In the genomic region with DNA sequence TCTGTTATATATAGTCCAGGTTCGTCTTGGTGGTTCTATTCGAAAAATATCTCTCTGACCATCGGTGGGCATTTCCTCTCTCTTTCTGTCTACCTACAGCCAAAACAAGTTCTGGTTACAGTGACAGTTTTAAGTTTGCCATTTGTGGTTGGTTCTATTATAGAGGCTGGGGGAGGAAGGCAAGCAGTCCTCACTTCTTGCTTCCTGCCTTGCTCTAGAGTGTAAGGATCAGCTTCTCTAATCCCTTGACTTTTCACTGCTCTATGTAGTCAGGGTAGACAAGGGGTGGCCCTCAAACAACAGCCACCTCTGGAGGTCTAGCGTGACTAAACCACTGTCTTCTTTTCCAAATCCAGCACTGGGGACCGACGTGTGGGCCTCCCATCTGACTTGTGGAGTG, we compare ENCODE assay signal across 13 cellular contexts. TPM values are rescaled to one million over a fixed set of nuclear protein-coding genes. Genes with fewer than 3 reads are reported as not detected.
DNase-seq lines count a peak whose midpoint lies in the region; ATAC-seq and TF ChIP-seq lines count a peak whose summit lies in the region.
"Had no signal": no experiment of that assay in that cellular context is flagged by ENCODE, and none has a peak within 500 bp of the region (broad histone marks: within the 10 kb centered on the region; RNA-seq: fewer than 3 reads in every experiment).

No MANE protein-coding gene starts in this region.

- no peak overlapping the region for H3K4me3 ChIP-seq in lower lobe of right lung
- H3K4me3 ChIP-seq: tibial artery had no signal

- H3K36me3 Mint-ChIP-seq in activated T-helper 2 cell treated with anti-CD3 and anti-CD28 coated beads, Interferon-gamma antibody, Interleukin-2, Interleukin-4, amounts not matched to agents 10 μg/mL and 5 μg/mL and 100 μg/mL, durations not matched to agents 14 hours and 24 hours and 36 hours (ENCODE audit: low read depth) = peaks cover 58% of the 10 kb centered on the region

- H3K4me1 ChIP-seq in lower lobe of right lung = peaks cover 7% of the 10 kb centered on the region

- no peaks in the 10 kb centered on the region for H3K9me3 ChIP-seq in lower lobe of right lung

- peaks cover 54% of the 10 kb centered on the region for H3K4me1 Mint-ChIP-seq in activated T-helper 2 cell treated with anti-CD3 and anti-CD28 coated beads, Interferon-gamma antibody, Interleukin-2, Interleukin-4, amounts not matched to agents 10 μg/mL and 5 μg/mL and 100 μg/mL, durations not matched to agents 14 hours and 24 hours and 36 hours (ENCODE audit: low read depth)

- H3K27ac ChIP-seq in lower lobe of right lung = no peak overlapping the region

- peak overlapping the region; percentile 43 for H3K27ac Mint-ChIP-seq in activated T-helper 2 cell treated with anti-CD3 and anti-CD28 coated beads, Interferon-gamma antibody, Interleukin-2, Interleukin-4, amounts not matched to agents 10 μg/mL and 5 μg/mL and 100 μg/mL, durations not matched to agents 14 hours and 24 hours and 36 hours

- no peaks in the 10 kb centered on the region for H3K27me3 ChIP-seq in lower lobe of right lung (ENCODE audit: low read depth)
- H3K27me3 ChIP-seq: tibial artery had no signal

- DNase-seq in GDM1 (lab: John Stamatoyannopoulos, UW) = peak; percentile 78
- DNase-seq in activated T-helper 2 cell treated with anti-CD3 and anti-CD28 coated beads, Interferon-gamma antibody, Interleukin-2, Interleukin-4, amounts not matched to agents 10 μg/mL and 5 μg/mL and 100 μg/mL, durations not matched to agents 14 hours and 24 hours and 36 hours (ENCODE audit: low spot score) = no peak
- DNase-seq in HCEC 1CT = no peak
- no peak for DNase-seq in DMS 273 treated with DMSO at 0.1 percent for 48 hours (lab: John Stamatoyannopoulos, UW)
- DNase-seq in lower lobe of right lung = no peak
- DNase-seq in NCI-H1930 (lab: John Stamatoyannopoulos, UW) = no peak
- DNase-seq: activated CD4-positive, alpha-beta T cell treated with anti-CD3 and anti-CD28 coated beads, Interleukin-2, amount 50 U/mL, for 48 hours; anterior cingulate cortex; NCI-H1436; nucleus accumbens; tibial artery had no signal

- no peaks in the 10 kb centered on the region for H3K36me3 ChIP-seq in lower lobe of right lung
- H3K36me3 ChIP-seq: tibial artery had no signal

- H3K9me3 Mint-ChIP-seq in activated T-helper 2 cell treated with anti-CD3 and anti-CD28 coated beads, Interferon-gamma antibody, Interleukin-2, Interleukin-4, amounts not matched to agents 10 μg/mL and 5 μg/mL and 100 μg/mL, durations not matched to agents 14 hours and 24 hours and 36 hours = peaks cover 4% of the 10 kb centered on the region

- no peaks in the 10 kb centered on the region for H3K27me3 Mint-ChIP-seq in activated T-helper 2 cell treated with anti-CD3 and anti-CD28 coated beads, Interferon-gamma antibody, Interleukin-2, Interleukin-4, amounts not matched to agents 10 μg/mL and 5 μg/mL and 100 μg/mL, durations not matched to agents 14 hours and 24 hours and 36 hours (ENCODE audit: low read depth)

- H3K4me3 Mint-ChIP-seq in activated T-helper 2 cell treated with anti-CD3 and anti-CD28 coated beads, Interferon-gamma antibody, Interleukin-2, Interleukin-4, amounts not matched to agents 10 μg/mL and 5 μg/mL and 100 μg/mL, durations not matched to agents 14 hours and 24 hours and 36 hours (ENCODE audit: low read depth) = no peak overlapping the region

- intact Hi-C loops in activated T-helper 2 cell treated with anti-CD3 and anti-CD28 coated beads, Interferon-gamma antibody, Interleukin-2, Interleukin-4, amounts not matched to agents 10 μg/mL and 5 μg/mL and 100 μg/mL, durations not matched to agents 14 hours and 24 hours and 36 hours (cut with micrococcal nuclease) = loop anchor here (2.0 to 5.0 kb wide), 2 partner anchors 15 to 34 kb away; no protein-coding TSS in a partner anchor
- intact Hi-C loops in lower lobe of right lung (cut with DNase I) = no loop called here

- TF ChIP-seq CTCF in lower lobe of right lung (IDR thresholded peaks at IDR 0.05) = no peak

- ATAC-seq in GM19468 (IDR thresholded peaks at IDR 0.05; ENCODE audit: extremely low read depth, unreplicated experiment) (peak; percentile 76), HG03432 (IDR thresholded peaks at IDR 0.05; ENCODE audit: unreplicated experiment) (peak; percentile 60), lower lobe of right lung (no peak)

RNA-seq across cellular contexts. Expression of gene E2F3, which starts 16.1 kb away (rescaled TPM):
- total RNA-seq in activated T-helper 2 cell treated with anti-CD3 and anti-CD28 coated beads, Interferon-gamma antibody, Interleukin-2, Interleukin-4, amounts not matched to agents 10 μg/mL and 5 μg/mL and 100 μg/mL, durations not matched to agents 14 hours and 24 hours and 36 hours = 27.9 TPM in 2 replicates
- 9.8 TPM for total RNA-seq in lower lobe of right lung

Comparison
In these comparisons a context has a peak if more than half of its experiments do, and no peak if none do; other contexts are left out.
1. ATAC-seq: peak in GM19468 (single experiment) and HG03432 (single experiment); none in lower lobe of right lung (0 of 2).